In the genomic region with DNA sequence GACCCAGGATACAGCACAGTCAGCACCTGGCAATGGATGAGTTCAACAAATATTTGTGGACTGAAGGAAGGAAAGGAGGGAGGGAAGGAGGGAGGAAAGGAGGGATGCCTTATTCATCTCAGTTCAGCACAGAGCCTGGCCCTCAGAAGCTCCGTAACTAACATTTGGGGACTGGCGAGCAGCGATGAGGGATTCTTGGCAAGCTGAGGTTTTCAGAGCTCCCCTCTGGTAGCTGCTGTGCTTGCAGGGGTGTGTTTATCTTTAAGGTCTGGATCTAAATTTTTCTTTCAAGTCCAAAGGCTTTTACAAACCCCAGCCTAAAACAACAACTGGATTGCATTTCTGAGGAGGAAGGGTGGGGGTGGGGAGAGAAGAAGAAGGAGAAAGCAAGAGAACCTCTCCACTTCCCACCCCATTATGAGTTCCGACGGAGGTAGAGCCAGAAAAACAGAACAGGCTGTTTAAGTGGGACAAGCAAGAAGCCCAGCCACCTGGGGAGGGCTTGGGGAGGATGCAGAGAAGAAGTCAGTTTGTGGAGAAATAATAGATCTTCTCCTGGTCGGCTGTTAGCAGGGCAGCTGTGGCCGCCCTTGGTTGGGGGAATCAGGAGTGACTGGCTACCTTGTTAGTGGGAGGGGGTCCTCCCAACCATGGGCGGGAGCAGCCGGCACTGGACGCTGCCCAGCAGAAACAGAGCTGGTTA, we compare ENCODE assay signal across 17 cellular contexts.
DNase-seq lines count a peak whose midpoint lies in the region; ATAC-seq and TF ChIP-seq lines count a peak whose summit lies in the region.
"Had no signal": no experiment of that assay in that cellular context is flagged by ENCODE, and none has a peak within 500 bp of the region (broad histone marks: within the 10 kb centered on the region; RNA-seq: fewer than 3 reads in every experiment).

No MANE protein-coding gene starts in this region.

- ATAC-seq in GM21381 (IDR thresholded peaks at IDR 0.05; ENCODE audit: unreplicated experiment) (no peak), GM18873 (IDR thresholded peaks at IDR 0.05; ENCODE audit: low FRiP score, unreplicated experiment) (no peak)
- ATAC-seq: right lobe of liver had no signal

- TF ChIP-seq CTCF in esophagus squamous epithelium (IDR thresholded peaks at IDR 0.05) (no peak), tibial artery (IDR thresholded peaks at IDR 0.05) (no peak), breast epithelium (IDR thresholded peaks at IDR 0.05) (no peak)

- H3K9me3 ChIP-seq in esophagus squamous epithelium (no peaks in the 10 kb centered on the region), muscle layer of duodenum (ENCODE audit: control insufficient read depth in 1 of 2, low read length in 2 of 2) (no peaks in the 10 kb centered on the region), tibial artery (no peaks in the 10 kb centered on the region), breast epithelium (no peaks in the 10 kb centered on the region)
- H3K9me3 ChIP-seq: HAP-1, right lobe of liver had no signal

- H3K4me3 ChIP-seq in esophagus squamous epithelium (peak overlapping the region in 1 of 4 donors; percentile 1), muscle layer of duodenum (ENCODE audit: low read depth in 1 of 2, low read length in 2 of 2) (peak overlapping the region in 1 of 2 donors; percentile 31), tibial artery (peak overlapping the region; percentile 9 to 11), breast epithelium (no peak overlapping the region)
- H3K4me3 ChIP-seq: HAP-1, right lobe of liver had no signal

- H3K27ac ChIP-seq in esophagus squamous epithelium (peak overlapping the region in 3 of 4 donors; percentile 43 to 72 (median 59)), muscle layer of duodenum (ENCODE audit: low read length) (peak overlapping the region; percentile 46), tibial artery (peak overlapping the region; percentile 34 to 45), breast epithelium (no peak overlapping the region)
- H3K27ac ChIP-seq: C4-2B, right lobe of liver had no signal

- H3K4me1 ChIP-seq in esophagus squamous epithelium = peaks cover 0 to 11% (median 0%) of the 10 kb centered on the region in 3 donors
- H3K4me1 ChIP-seq in muscle layer of duodenum (ENCODE audit: control insufficient read depth in 1 of 2, insufficient read depth in 2 of 2, low read length in 2 of 2) = peaks cover 0 to 52% of the 10 kb centered on the region in 2 donors
- H3K4me1 ChIP-seq in tibial artery = peaks cover 0 to 34% (median 20%) of the 10 kb centered on the region in 4 donors
- H3K4me1 ChIP-seq in breast epithelium = no peaks in the 10 kb centered on the region
- H3K4me1 ChIP-seq: HAP-1, right lobe of liver had no signal

- TF ChIP-seq POLR2A in esophagus squamous epithelium (IDR thresholded peaks at IDR 0.05) (no peak), breast epithelium (IDR thresholded peaks at IDR 0.05) (no peak)

- WGBS in esophagus squamous epithelium, 2 donors = 63 to 70% methylated on average over 7 to 10 of the region's 10 CpGs

- H3K27me3 ChIP-seq in esophagus squamous epithelium (peaks cover 0 to 5% (median 0%) of the 10 kb centered on the region in 4 donors), muscle layer of duodenum (ENCODE audit: low read depth, low read length) (no peaks in the 10 kb centered on the region), tibial artery (no peaks in the 10 kb centered on the region), breast epithelium (no peaks in the 10 kb centered on the region)
- H3K27me3 ChIP-seq: right lobe of liver had no signal

- peak; percentile 26 for DNase-seq in NCI-H2227 (lab: John Stamatoyannopoulos, UW; ENCODE audit: unreplicated experiment)
- DNase-seq in esophagus squamous epithelium (lab: John Stamatoyannopoulos, UW) = no peak
- no peak for DNase-seq in tibial artery
- DNase-seq in nucleus accumbens (lab: John Stamatoyannopoulos, UW) = no peak
- no peak for DNase-seq in breast epithelium (ENCODE audit: low spot score in 2 of 2)
- DNase-seq: activated CD4-positive, alpha-beta T cell treated with anti-CD3 and anti-CD28 coated beads for 48 hours; activated T-cell treated with anti-CD3 and anti-CD28 coated beads for 4 hours; DND-41; islet precursor cell; right lobe of liver; SHP77 treated with DMSO at 0.1 percent for 48 hours; stimulated activated CD4-positive, alpha-beta T cell treated with anti-CD3 and anti-CD28 coated beads, Interleukin-4, amount 100 ng/mL, for 4 hours had no signal

- H3K36me3 ChIP-seq in esophagus squamous epithelium (no peaks in the 10 kb centered on the region), muscle layer of duodenum (ENCODE audit: control insufficient read depth in 1 of 2, insufficient read depth in 2 of 2, low read length in 2 of 2) (no peaks in the 10 kb centered on the region), tibial artery (no peaks in the 10 kb centered on the region), breast epithelium (no peaks in the 10 kb centered on the region)
- H3K36me3 ChIP-seq: HAP-1, right lobe of liver had no signal

- intact Hi-C loops in esophagus squamous epithelium (cut with DNase I) (no loop called here), tibial artery (cut with DNase I; ENCODE audit: low total_unique reads) (no loop called here), breast epithelium (cut with DNase I; ENCODE audit: low total_unique reads) (loop anchor here (5.0 kb wide), 1 partner anchor 307 kb away; no protein-coding TSS in a partner anchor)

Comparison
In these comparisons a context has a peak if more than half of its experiments do, and no peak if none do; other contexts are left out.
1. H3K27ac ChIP-seq: peak in esophagus squamous epithelium (3 of 4), muscle layer of duodenum (single experiment) and tibial artery (2 of 2); none in breast epithelium (0 of 2).
2. H3K4me3 ChIP-seq: peak in tibial artery (2 of 2); none in breast epithelium (0 of 3).